ENCODE assay signal across 18 cellular contexts in the genomic region with DNA sequence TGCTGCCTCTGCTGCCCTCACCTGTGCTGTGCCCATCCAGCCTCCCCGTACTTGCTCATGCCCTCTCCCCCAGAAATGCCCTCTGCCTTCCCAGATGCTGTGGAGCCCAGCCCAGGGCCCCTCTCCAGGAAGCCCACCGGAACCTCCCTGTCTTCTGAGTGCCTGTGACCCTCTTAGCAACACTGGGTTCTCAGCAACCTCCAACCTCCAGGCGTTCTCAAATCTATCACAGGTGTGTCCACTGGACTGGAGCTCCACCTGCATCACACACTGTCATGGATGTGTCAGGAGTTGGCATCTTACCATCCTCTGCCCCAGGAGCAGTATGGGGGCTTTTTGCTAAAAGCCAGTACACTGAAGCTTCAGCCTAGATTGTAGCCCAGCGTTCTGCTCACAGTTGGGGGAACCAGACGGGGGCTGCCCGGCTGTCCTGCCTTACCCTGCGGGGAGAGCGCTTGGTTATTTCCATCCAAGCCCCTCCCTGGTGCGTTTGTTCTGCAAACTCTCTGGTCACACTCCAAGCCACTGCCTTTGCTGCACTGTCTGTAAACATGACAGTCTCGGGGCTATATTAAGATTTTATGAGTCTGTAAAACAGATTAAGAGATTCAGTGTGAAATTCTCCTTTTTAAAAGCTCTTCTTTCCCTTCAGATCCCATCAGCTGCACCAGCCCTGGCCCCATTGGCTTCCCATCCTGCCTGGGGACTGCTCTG.
A peak's percentile ranks its signal among the peaks of the same experiment; 100 is the strongest.
DNase-seq lines count a peak whose midpoint lies in the region; ATAC-seq and TF ChIP-seq lines count a peak whose summit lies in the region.
"Had no signal": no experiment of that assay in that cellular context is flagged by ENCODE, and none has a peak within 500 bp of the region (broad histone marks: within the 10 kb centered on the region; RNA-seq: fewer than 3 reads in every experiment).

No MANE protein-coding gene starts in this region.

- no peaks in the 10 kb centered on the region for H3K9me3 Mint-ChIP-seq in osteocyte (ENCODE audit: unreplicated experiment)
- no peaks in the 10 kb centered on the region for H3K9me3 Mint-ChIP-seq in activated CD8-positive, alpha-beta T cell treated with anti-CD3 and anti-CD28 coated beads, Interleukin-2, amount 10 ng/mL, durations not matched to agents 7 days and 5 days (ENCODE audit: insufficient read depth)
- peaks cover 3% of the 10 kb centered on the region for H3K9me3 Mint-ChIP-seq in nephron progenitor cell
- H3K9me3 Mint-ChIP-seq: CD4-positive, alpha-beta T cell; HFFc6 had no signal

- 44% methylated on average over 10 of the region's 10 CpGs for WGBS in hepatocyte (ENCODE audit: low lambda C conversion rate, missing lambda C conversion rate)

- peak; percentile 41 for DNase-seq in LNCaP clone FGC (ENCODE audit: low read depth)
- DNase-seq in hepatocyte (ENCODE audit: low spot score) = no peak
- DNase-seq in osteocyte (ENCODE audit: extremely low spot score, unreplicated experiment) = peak; percentile 77
- DNase-seq in activated CD8-positive, alpha-beta T cell treated with anti-CD3 and anti-CD28 coated beads, Interleukin-2, amount 10 ng/mL, durations not matched to agents 7 days and 5 days = no peak
- DNase-seq in posterior vena cava (ENCODE audit: low spot score) = no peak
- no peak for DNase-seq in nephron progenitor cell
- DNase-seq: ACHN; C1 segment of cervical spinal cord; Calu3; CD4-positive, alpha-beta T cell; DMS 273 treated with DMSO at 0.1 percent for 48 hours; DMS79; EL; HCEC 1CT; HFFc6 had no signal

- no peaks in the 10 kb centered on the region for H3K79me2 ChIP-seq in hepatocyte

- intact Hi-C loops in posterior vena cava (cut with DNase I) = loop anchor here (10.0 kb wide), 2 partner anchors 188 to 218 kb away; no protein-coding TSS in a partner anchor

- no peak overlapping the region for H3K4me2 ChIP-seq in hepatocyte

- ATAC-seq in activated CD8-positive, alpha-beta T cell treated with anti-CD3 and anti-CD28 coated beads, Interleukin-2, amount 10 ng/mL, durations not matched to agents 7 days and 5 days = no peak

- no peaks in the 10 kb centered on the region for H3K9me2 ChIP-seq in hepatocyte (replicated peaks; ENCODE audit: insufficient read depth)

- H3K27ac ChIP-seq in hepatocyte (peak overlapping the region; percentile 32), stomach smooth muscle (ENCODE audit: low read length) (peak overlapping the region; percentile 49)
- H3K27ac ChIP-seq: HL-60 had no signal

- POLR2A ChIA-PET in activated CD8-positive, alpha-beta T cell treated with anti-CD3 and anti-CD28 coated beads, Interleukin-2, amount 10 ng/mL, durations not matched to agents 7 days and 5 days (lab: Charles Lee) = no interaction called here

- no peaks in the 10 kb centered on the region for H3K36me3 ChIP-seq in hepatocyte (replicated peaks; ENCODE audit: insufficient read depth, low read depth)
- no peaks in the 10 kb centered on the region for H3K36me3 ChIP-seq in stomach smooth muscle (ENCODE audit: control insufficient read depth in 2 of 2, insufficient read depth in 2 of 2, low read length in 2 of 2)

- H3K4me3 ChIP-seq in LNCaP clone FGC (ENCODE audit: low read depth, low read length) (no peak overlapping the region), hepatocyte (no peak overlapping the region), stomach smooth muscle (ENCODE audit: low read length in 2 of 2) (peak overlapping the region; percentile 21 to 47)

- TF ChIP-seq CTCF in LNCaP clone FGC (IDR thresholded peaks at IDR 0.05; ENCODE audit: control insufficient read depth, extremely low read depth, insufficient read depth) (no peak), hepatocyte (IDR thresholded peaks at IDR 0.05; ENCODE audit: poor library complexity) (no peak), osteocyte (IDR thresholded peaks at IDR 0.05) (no peak), nephron progenitor cell (IDR thresholded peaks at IDR 0.05) (no peak)

- H3K4me3 Mint-ChIP-seq in osteocyte (ENCODE audit: unreplicated experiment) (no peak overlapping the region), nephron progenitor cell (no peak overlapping the region)
- H3K4me3 Mint-ChIP-seq in activated CD8-positive, alpha-beta T cell treated with anti-CD3 and anti-CD28 coated beads, Interleukin-2, amount 10 ng/mL, durations not matched to agents 7 days and 5 days = no peak overlapping the region
- H3K4me3 Mint-ChIP-seq: B cell; CD4-positive, alpha-beta T cell; HFFc6 had no signal

- H4K20me1 ChIP-seq in hepatocyte (ENCODE audit: insufficient read depth, poor library complexity, severe bottlenecking) = no peaks in the 10 kb centered on the region

- H3K9me3 ChIP-seq in hepatocyte (ENCODE audit: low read depth) (no peaks in the 10 kb centered on the region), stomach smooth muscle (ENCODE audit: control insufficient read depth in 2 of 2, low read length in 2 of 2) (no peaks in the 10 kb centered on the region)

- peaks cover 10% of the 10 kb centered on the region for H3K4me1 ChIP-seq in hepatocyte (ENCODE audit: insufficient read depth)
- H3K4me1 ChIP-seq in stomach smooth muscle (ENCODE audit: control insufficient read depth, insufficient read depth, low read length) = peaks cover 48% of the 10 kb centered on the region

- H3K27me3 ChIP-seq in hepatocyte (peaks cover 6% of the 10 kb centered on the region), stomach smooth muscle (ENCODE audit: control insufficient read depth in 1 of 2, insufficient read depth in 2 of 2, low read length in 2 of 2) (no peaks in the 10 kb centered on the region)

- H3K27me3 Mint-ChIP-seq in osteocyte (ENCODE audit: unreplicated experiment) = peaks cover 55% of the 10 kb centered on the region
- H3K27me3 Mint-ChIP-seq in activated CD8-positive, alpha-beta T cell treated with anti-CD3 and anti-CD28 coated beads, Interleukin-2, amount 10 ng/mL, durations not matched to agents 7 days and 5 days (ENCODE audit: low read depth) = peaks cover 20% of the 10 kb centered on the region
- peaks cover 52% of the 10 kb centered on the region for H3K27me3 Mint-ChIP-seq in nephron progenitor cell (ENCODE audit: low read depth, poor library complexity)

- no peak overlapping the region for H2AFZ ChIP-seq in hepatocyte

- CTCF ChIA-PET in activated CD8-positive, alpha-beta T cell treated with anti-CD3 and anti-CD28 coated beads, Interleukin-2, amount 10 ng/mL, durations not matched to agents 7 days and 5 days (lab: Charles Lee) = interaction anchor here (1.7 to 2.2 kb wide), 2 partner anchors 380 to 426 kb away, joined by 3 to 5 read pairs; no protein-coding TSS in a partner anchor

- peak overlapping the region in 1 of 2 donors; percentile 21 for H3K9ac ChIP-seq in stomach smooth muscle (ENCODE audit: low read length in 2 of 2)

- H3K27ac Mint-ChIP-seq in osteocyte (ENCODE audit: unreplicated experiment) (no peak overlapping the region), nephron progenitor cell (no peak overlapping the region)
- H3K27ac Mint-ChIP-seq in activated CD8-positive, alpha-beta T cell treated with anti-CD3 and anti-CD28 coated beads, Interleukin-2, amount 10 ng/mL, durations not matched to agents 7 days and 5 days = no peak overlapping the region
- H3K27ac Mint-ChIP-seq: B cell; CD4-positive, alpha-beta T cell; HFFc6 had no signal

- H3K36me3 Mint-ChIP-seq in osteocyte (ENCODE audit: unreplicated experiment) = no peaks in the 10 kb centered on the region
- no peaks in the 10 kb centered on the region for H3K36me3 Mint-ChIP-seq in activated CD8-positive, alpha-beta T cell treated with anti-CD3 and anti-CD28 coated beads, Interleukin-2, amount 10 ng/mL, durations not matched to agents 7 days and 5 days (ENCODE audit: low read depth)
- no peaks in the 10 kb centered on the region for H3K36me3 Mint-ChIP-seq in nephron progenitor cell (ENCODE audit: low read depth)

- no peaks in the 10 kb centered on the region for H3K4me1 Mint-ChIP-seq in osteocyte (ENCODE audit: unreplicated experiment)
- no peaks in the 10 kb centered on the region for H3K4me1 Mint-ChIP-seq in activated CD8-positive, alpha-beta T cell treated with anti-CD3 and anti-CD28 coated beads, Interleukin-2, amount 10 ng/mL, durations not matched to agents 7 days and 5 days (ENCODE audit: low read depth)
- H3K4me1 Mint-ChIP-seq in nephron progenitor cell = peaks cover 7% of the 10 kb centered on the region
- H3K4me1 Mint-ChIP-seq: B cell had no signal

Comparison
In these comparisons a context has a peak if more than half of its experiments do, and no peak if none do; other contexts are left out.
1. DNase-seq: peak in LNCaP clone FGC (single experiment) and osteocyte (single experiment); none in hepatocyte (single experiment), activated CD8-positive, alpha-beta T cell treated with anti-CD3 and anti-CD28 coated beads, Interleukin-2, amount 10 ng/mL, durations not matched to agents 7 days and 5 days (single experiment), posterior vena cava (single experiment) and nephron progenitor cell (single experiment).
2. H3K4me3 ChIP-seq: peak in stomach smooth muscle (2 of 2); none in LNCaP clone FGC (single experiment) and hepatocyte (single experiment).